13 cellular contexts compared by ENCODE assay signal in the genomic region with DNA sequence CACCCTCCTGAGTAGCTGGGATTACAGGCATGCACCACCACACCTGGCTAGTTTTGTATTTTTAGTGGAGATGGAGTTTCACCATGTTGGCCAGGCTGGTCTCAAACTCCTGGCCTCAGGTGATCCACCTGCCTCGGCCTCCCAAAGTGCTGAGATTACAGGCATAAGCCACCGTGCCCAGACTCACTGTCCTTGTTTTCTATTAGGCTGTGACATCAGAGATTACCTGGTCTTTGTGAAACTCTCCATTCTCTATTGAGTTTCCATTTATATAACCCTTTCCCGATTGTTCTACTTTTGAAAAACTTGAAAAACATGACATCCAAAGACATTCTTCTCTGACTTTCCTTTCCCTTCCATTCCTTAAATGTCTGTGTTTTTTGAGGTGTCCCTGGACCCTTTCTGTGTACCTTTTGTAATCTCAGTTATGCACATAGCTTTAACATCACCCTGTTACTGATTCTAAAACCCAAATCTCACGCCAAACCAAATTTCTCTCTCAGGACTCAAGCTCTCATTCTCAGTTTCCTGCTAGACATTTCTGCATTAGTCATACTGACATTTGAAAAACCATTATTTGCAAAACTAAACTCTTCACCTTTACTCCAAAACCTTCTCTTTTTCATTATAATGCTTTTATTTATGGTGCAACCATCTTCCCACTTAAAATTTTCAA.
DNase-seq lines count a peak whose midpoint lies in the region; ATAC-seq and TF ChIP-seq lines count a peak whose summit lies in the region.
"Had no signal": no experiment of that assay in that cellular context is flagged by ENCODE, and none has a peak within 500 bp of the region (broad histone marks: within the 10 kb centered on the region; RNA-seq: fewer than 3 reads in every experiment).

No MANE protein-coding gene starts in this region.

- H3K27ac ChIP-seq in transverse colon (no peak overlapping the region), lower lobe of right lung (no peak overlapping the region)
- H3K27ac ChIP-seq: BLaER1 treated with 17β-estradiol and CSF1 and Interleukin-3, amounts not matched to agents 10 nM and 100 nM; stomach had no signal

- DNase-seq in transverse colon (no peak), NCI-H446 (lab: John Stamatoyannopoulos, UW) (no peak), lower lobe of right lung (no peak)
- DNase-seq in stimulated activated CD4-positive, alpha-beta T cell treated with anti-CD3 and anti-CD28 coated beads, Interleukin-12 subunit alpha, Interleukin-12 subunit beta, amount 100 ng/mL, for 4 hours, result no peak
- DNase-seq: NCI-H1092, NCI-H446 treated with DMSO at 0.1 percent for 48 hours, stomach, T1000 had no signal

- in situ Hi-C loops in transverse colon (cut with MboI; ENCODE audit: low pct_ligation_motif_present in 1 of 4, low pct_unique_long_range_greater_than_20kb in 1 of 4, low sequenced_read_pairs in 3 of 4), result no loop called here

- no peak for TF ChIP-seq CTCF in transverse colon (IDR thresholded peaks at IDR 0.05)
- no peak for TF ChIP-seq CTCF in lower lobe of right lung (IDR thresholded peaks at IDR 0.05)

- H3K4me1 ChIP-seq in transverse colon (no peaks in the 10 kb centered on the region), lower lobe of right lung (no peaks in the 10 kb centered on the region)
- H3K4me1 ChIP-seq: stomach had no signal

- H3K4me3 ChIP-seq in transverse colon, result no peak overlapping the region
- no peak overlapping the region for H3K4me3 ChIP-seq in lower lobe of right lung
- H3K4me3 ChIP-seq: BLaER1 treated with 17β-estradiol and CSF1 and Interleukin-3, amounts not matched to agents 10 nM and 100 nM; stomach had no signal

- no peak for TF ChIP-seq POLR2A in transverse colon (IDR thresholded peaks at IDR 0.05)

- H3K27me3 ChIP-seq in transverse colon (no peaks in the 10 kb centered on the region), lower lobe of right lung (ENCODE audit: low read depth) (no peaks in the 10 kb centered on the region)
- H3K27me3 ChIP-seq: BLaER1 treated with 17β-estradiol and CSF1 and Interleukin-3, amounts not matched to agents 10 nM and 100 nM; stomach had no signal

- H3K9me3 ChIP-seq in transverse colon (no peaks in the 10 kb centered on the region), lower lobe of right lung (no peaks in the 10 kb centered on the region)
- H3K9me3 ChIP-seq: stomach had no signal

- no peak for TF ChIP-seq EP300 in transverse colon (IDR thresholded peaks at IDR 0.05; ENCODE audit: low read depth)

- intact Hi-C loops in transverse colon (cut with DNase I; ENCODE audit: low total_unique reads), result no loop called here
- intact Hi-C loops in lower lobe of right lung (cut with DNase I), result no loop called here

- 77 to 92% methylated on average over 2 to 4 of the region's 4 CpGs for WGBS in transverse colon (ENCODE audit: low coverage in 1 of 2), 2 donors

- ATAC-seq in GM18867 (IDR thresholded peaks at IDR 0.05; ENCODE audit: unreplicated experiment) (peak; percentile 85), GM21515 (IDR thresholded peaks at IDR 0.05; ENCODE audit: unreplicated experiment) (peak; percentile 70), HG02973 (IDR thresholded peaks at IDR 0.05; ENCODE audit: unreplicated experiment) (peak; percentile 84), HG03565 (IDR thresholded peaks at IDR 0.05; ENCODE audit: unreplicated experiment) (peak; percentile 68), lower lobe of right lung (no peak)

- H3K36me3 ChIP-seq in transverse colon (no peaks in the 10 kb centered on the region), lower lobe of right lung (no peaks in the 10 kb centered on the region)
- H3K36me3 ChIP-seq: stomach had no signal

Comparison
In these comparisons a context has a peak if more than half of its experiments do, and no peak if none do; other contexts are left out.
1. ATAC-seq: peak in GM18867 (single experiment), GM21515 (single experiment), HG02973 (single experiment) and HG03565 (single experiment); none in lower lobe of right lung (0 of 2).